Comparison of ENCODE assay signal across 13 cellular contexts in genomic region chr2:98868548-98869271, GRCh38.
DNase-seq lines count a peak whose midpoint lies in the region; ATAC-seq and TF ChIP-seq lines count a peak whose summit lies in the region.
"Had no signal": no experiment of that assay in that cellular context is flagged by ENCODE, and none has a peak within 500 bp of the region (broad histone marks: within the 10 kb centered on the region; RNA-seq: fewer than 3 reads in every experiment).

No MANE protein-coding gene starts in this region.

- no peaks in the 10 kb centered on the region for H3F3A ChIP-seq in PC-3 (ENCODE audit: low read length, unreplicated experiment)

- TF ChIP-seq POLR2A in esophagus squamous epithelium (IDR thresholded peaks at IDR 0.05), result no peak
- TF ChIP-seq POLR2A in suprapubic skin (IDR thresholded peaks at IDR 0.05), result no peak

- H3K36me3 ChIP-seq in PC-3 (ENCODE audit: low read depth, low read length), result no peaks in the 10 kb centered on the region
- H3K36me3 ChIP-seq in esophagus squamous epithelium, result no peaks in the 10 kb centered on the region
- H3K36me3 ChIP-seq in suprapubic skin, result no peaks in the 10 kb centered on the region

- H3K9me3 ChIP-seq in PC-3 (ENCODE audit: low read length) (no peaks in the 10 kb centered on the region), esophagus squamous epithelium (no peaks in the 10 kb centered on the region), suprapubic skin (no peaks in the 10 kb centered on the region)
- H3K9me3 ChIP-seq: A549 had no signal

- 35 to 43% methylated on average over 7 to 9 of the region's 10 CpGs for WGBS in esophagus squamous epithelium, 2 donors
- WGBS in suprapubic skin, result 70% methylated on average over 10 of the region's 10 CpGs

- H3K4me3 ChIP-seq in PC-3 (ENCODE audit: low read length) (no peak overlapping the region), esophagus squamous epithelium (peak overlapping the region; percentile 23 to 54 (median 45)), suprapubic skin (peak overlapping the region; percentile 35)
- H3K4me3 ChIP-seq: A549, SK-N-MC had no signal

- peak overlapping the region; percentile 71 for H3K27ac ChIP-seq in PC-3 (ENCODE audit: low read length)
- peak overlapping the region; percentile 87 to 95 (median 91) for H3K27ac ChIP-seq in esophagus squamous epithelium
- H3K27ac ChIP-seq in suprapubic skin, result peak overlapping the region; percentile 85
- H3K27ac ChIP-seq: A549, SK-N-MC had no signal

- no peaks in the 10 kb centered on the region for H4K20me1 ChIP-seq in PC-3 (ENCODE audit: low read length)

- no peak for TF ChIP-seq EP300 in suprapubic skin (IDR thresholded peaks at IDR 0.05)

- TF ChIP-seq CTCF in PC-3 (conservative IDR thresholded peaks at IDR 0.05; ENCODE audit: low read depth, low read length) (no peak), esophagus squamous epithelium (IDR thresholded peaks at IDR 0.05) (no peak), suprapubic skin (IDR thresholded peaks at IDR 0.05) (no peak)

- POLR2A ChIA-PET in PC-3 (lab: Charles Lee; ENCODE audit: unreplicated experiment), result interaction anchor here (0.7 kb wide), 1 partner anchor 54 kb away, joined by 6 read pairs; no protein-coding TSS in a partner anchor

- peak overlapping the region; percentile 49; the same call in 1 of the 2 replicates for H3K4me2 ChIP-seq in PC-3 (ENCODE audit: low read length)
- H3K4me2 ChIP-seq: A549 had no signal

- H3K79me2 ChIP-seq in PC-3 (ENCODE audit: low read length), result no peaks in the 10 kb centered on the region

- H3K27me3 ChIP-seq in PC-3 (ENCODE audit: low read length) (no peaks in the 10 kb centered on the region), esophagus squamous epithelium (no peaks in the 10 kb centered on the region), suprapubic skin (no peaks in the 10 kb centered on the region)

- BruUV-seq in PC-3 (replicated peaks; lab: Mats Ljungman, UMichigan), result no TSS peak

- 0 out of 2 replicates have a peak overlapping the region, but pooled peaks have one; percentile 21 for H2AFZ ChIP-seq in PC-3 (ENCODE audit: low read length)

- ATAC-seq in PC-3 (peak; percentile 48), GM21576 (IDR thresholded peaks at IDR 0.05; ENCODE audit: unreplicated experiment) (no peak), left ventricle myocardium superior (no peak)

- H3K9ac ChIP-seq in PC-3 (ENCODE audit: low read length), result peak overlapping the region; percentile 14; the same call in 1 of the 2 replicates

- CTCF ChIA-PET in PC-3 (lab: Charles Lee), result no interaction called here

- intact Hi-C loops in PC-3 (cut with micrococcal nuclease), result loop anchor here (10.0 kb wide), 1 partner anchor 46 kb away; no protein-coding TSS in a partner anchor
- intact Hi-C loops in esophagus squamous epithelium (cut with DNase I), result no loop called here
- intact Hi-C loops in left ventricle myocardium superior (cut with micrococcal nuclease), result no loop called here

- H3K9me2 ChIP-seq in PC-3 (replicated peaks; ENCODE audit: low read length), result no peaks in the 10 kb centered on the region

- H3K4me1 ChIP-seq in PC-3 (ENCODE audit: insufficient read depth, low read length) (peaks cover 44% of the 10 kb centered on the region), esophagus squamous epithelium (peaks cover 9 to 70% (median 11%) of the 10 kb centered on the region in 3 donors), suprapubic skin (peaks cover 28% of the 10 kb centered on the region)

- peak; percentile 7 for DNase-seq in NCI-H1436 treated with DMSO at 0.1 percent for 48 hours (lab: John Stamatoyannopoulos, UW)
- no peak for DNase-seq in NCI-H1436 (lab: John Stamatoyannopoulos, UW)
- DNase-seq in PC-3, result peak; percentile 32
- DNase-seq in esophagus squamous epithelium (lab: John Stamatoyannopoulos, UW), result no peak
- no peak for DNase-seq in suprapubic skin (ENCODE audit: low spot score in 2 of 2)
- DNase-seq in activated gamma-delta T cell treated with Interleukin-2 at 50 U/mL for 16 hours, result no peak
- no peak for DNase-seq in left ventricle myocardium superior
- DNase-seq: anterior cingulate cortex; effector memory CD4-positive, alpha-beta T cell; NCI-H82 had no signal

Comparison
In these comparisons a context has a peak if more than half of its experiments do, and no peak if none do; other contexts are left out.
1. DNase-seq: peak in NCI-H1436 treated with DMSO at 0.1 percent for 48 hours (single experiment) and PC-3 (single experiment); none in NCI-H1436 (single experiment), esophagus squamous epithelium (single experiment), suprapubic skin (0 of 2), activated gamma-delta T cell treated with Interleukin-2 at 50 U/mL for 16 hours (single experiment) and left ventricle myocardium superior (single experiment).
2. Peak in every context shown above with its lines, with median percentiles within 50 percentile points of each other: H3K27ac ChIP-seq.